ENCODE assay signal across 1 cellular context in the genomic region with DNA sequence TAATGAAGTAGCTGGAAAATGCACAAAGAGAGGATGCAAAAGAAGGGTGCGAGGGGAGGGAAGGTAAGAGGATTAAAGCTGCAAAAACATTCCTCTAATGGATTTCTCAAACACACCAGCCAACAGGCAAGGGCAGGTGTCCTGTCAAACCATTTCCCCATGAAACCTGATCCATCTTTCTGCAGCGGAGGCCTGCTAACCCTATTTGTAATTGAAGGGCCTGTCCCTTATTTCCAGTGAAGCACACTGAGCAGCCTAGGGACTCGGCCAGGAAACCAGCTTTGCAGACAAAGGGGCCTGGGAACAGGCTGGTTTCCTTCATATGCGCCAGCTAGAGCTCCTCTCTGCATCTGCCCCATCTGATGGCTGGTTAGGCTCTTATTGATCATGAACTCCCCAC.
TF ChIP-seq lines count a peak whose summit lies in the region.

No MANE protein-coding gene starts in this region.

TF ChIP-seq in WTC11, 78 proteins besides CTCF, POLR2A, EP300 and RAD21 (continued from another document):
- TF ChIP-seq, protein P1, sequence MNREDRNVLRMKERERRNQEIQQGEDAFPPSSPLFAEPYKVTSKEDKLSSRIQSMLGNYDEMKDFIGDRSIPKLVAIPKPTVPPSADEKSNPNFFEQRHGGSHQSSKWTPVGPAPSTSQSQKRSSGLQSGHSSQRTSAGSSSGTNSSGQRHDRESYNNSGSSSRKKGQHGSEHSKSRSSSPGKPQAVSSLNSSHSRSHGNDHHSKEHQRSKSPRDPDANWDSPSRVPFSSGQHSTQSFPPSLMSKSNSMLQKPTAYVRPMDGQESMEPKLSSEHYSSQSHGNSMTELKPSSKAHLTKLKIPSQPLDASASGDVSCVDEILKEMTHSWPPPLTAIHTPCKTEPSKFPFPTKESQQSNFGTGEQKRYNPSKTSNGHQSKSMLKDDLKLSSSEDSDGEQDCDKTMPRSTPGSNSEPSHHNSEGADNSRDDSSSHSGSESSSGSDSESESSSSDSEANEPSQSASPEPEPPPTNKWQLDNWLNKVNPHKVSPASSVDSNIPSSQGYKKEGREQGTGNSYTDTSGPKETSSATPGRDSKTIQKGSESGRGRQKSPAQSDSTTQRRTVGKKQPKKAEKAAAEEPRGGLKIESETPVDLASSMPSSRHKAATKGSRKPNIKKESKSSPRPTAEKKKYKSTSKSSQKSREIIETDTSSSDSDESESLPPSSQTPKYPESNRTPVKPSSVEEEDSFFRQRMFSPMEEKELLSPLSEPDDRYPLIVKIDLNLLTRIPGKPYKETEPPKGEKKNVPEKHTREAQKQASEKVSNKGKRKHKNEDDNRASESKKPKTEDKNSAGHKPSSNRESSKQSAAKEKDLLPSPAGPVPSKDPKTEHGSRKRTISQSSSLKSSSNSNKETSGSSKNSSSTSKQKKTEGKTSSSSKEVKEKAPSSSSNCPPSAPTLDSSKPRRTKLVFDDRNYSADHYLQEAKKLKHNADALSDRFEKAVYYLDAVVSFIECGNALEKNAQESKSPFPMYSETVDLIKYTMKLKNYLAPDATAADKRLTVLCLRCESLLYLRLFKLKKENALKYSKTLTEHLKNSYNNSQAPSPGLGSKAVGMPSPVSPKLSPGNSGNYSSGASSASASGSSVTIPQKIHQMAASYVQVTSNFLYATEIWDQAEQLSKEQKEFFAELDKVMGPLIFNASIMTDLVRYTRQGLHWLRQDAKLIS (CRISPR knock-in tag; IDR thresholded peaks at IDR 0.05; ENCODE audit: borderline replicate concordance) = no peak
- TF ChIP-seq, protein P2, sequence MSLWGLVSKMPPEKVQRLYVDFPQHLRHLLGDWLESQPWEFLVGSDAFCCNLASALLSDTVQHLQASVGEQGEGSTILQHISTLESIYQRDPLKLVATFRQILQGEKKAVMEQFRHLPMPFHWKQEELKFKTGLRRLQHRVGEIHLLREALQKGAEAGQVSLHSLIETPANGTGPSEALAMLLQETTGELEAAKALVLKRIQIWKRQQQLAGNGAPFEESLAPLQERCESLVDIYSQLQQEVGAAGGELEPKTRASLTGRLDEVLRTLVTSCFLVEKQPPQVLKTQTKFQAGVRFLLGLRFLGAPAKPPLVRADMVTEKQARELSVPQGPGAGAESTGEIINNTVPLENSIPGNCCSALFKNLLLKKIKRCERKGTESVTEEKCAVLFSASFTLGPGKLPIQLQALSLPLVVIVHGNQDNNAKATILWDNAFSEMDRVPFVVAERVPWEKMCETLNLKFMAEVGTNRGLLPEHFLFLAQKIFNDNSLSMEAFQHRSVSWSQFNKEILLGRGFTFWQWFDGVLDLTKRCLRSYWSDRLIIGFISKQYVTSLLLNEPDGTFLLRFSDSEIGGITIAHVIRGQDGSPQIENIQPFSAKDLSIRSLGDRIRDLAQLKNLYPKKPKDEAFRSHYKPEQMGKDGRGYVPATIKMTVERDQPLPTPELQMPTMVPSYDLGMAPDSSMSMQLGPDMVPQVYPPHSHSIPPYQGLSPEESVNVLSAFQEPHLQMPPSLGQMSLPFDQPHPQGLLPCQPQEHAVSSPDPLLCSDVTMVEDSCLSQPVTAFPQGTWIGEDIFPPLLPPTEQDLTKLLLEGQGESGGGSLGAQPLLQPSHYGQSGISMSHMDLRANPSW (CRISPR knock-in tag; conservative IDR thresholded peaks at IDR 0.05; ENCODE audit: low read depth) = no peak
- TF ChIP-seq, protein P3, sequence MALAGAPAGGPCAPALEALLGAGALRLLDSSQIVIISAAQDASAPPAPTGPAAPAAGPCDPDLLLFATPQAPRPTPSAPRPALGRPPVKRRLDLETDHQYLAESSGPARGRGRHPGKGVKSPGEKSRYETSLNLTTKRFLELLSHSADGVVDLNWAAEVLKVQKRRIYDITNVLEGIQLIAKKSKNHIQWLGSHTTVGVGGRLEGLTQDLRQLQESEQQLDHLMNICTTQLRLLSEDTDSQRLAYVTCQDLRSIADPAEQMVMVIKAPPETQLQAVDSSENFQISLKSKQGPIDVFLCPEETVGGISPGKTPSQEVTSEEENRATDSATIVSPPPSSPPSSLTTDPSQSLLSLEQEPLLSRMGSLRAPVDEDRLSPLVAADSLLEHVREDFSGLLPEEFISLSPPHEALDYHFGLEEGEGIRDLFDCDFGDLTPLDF (CRISPR knock-in tag; IDR thresholded peaks at IDR 0.05) = no peak
- TF ChIP-seq, protein P4, sequence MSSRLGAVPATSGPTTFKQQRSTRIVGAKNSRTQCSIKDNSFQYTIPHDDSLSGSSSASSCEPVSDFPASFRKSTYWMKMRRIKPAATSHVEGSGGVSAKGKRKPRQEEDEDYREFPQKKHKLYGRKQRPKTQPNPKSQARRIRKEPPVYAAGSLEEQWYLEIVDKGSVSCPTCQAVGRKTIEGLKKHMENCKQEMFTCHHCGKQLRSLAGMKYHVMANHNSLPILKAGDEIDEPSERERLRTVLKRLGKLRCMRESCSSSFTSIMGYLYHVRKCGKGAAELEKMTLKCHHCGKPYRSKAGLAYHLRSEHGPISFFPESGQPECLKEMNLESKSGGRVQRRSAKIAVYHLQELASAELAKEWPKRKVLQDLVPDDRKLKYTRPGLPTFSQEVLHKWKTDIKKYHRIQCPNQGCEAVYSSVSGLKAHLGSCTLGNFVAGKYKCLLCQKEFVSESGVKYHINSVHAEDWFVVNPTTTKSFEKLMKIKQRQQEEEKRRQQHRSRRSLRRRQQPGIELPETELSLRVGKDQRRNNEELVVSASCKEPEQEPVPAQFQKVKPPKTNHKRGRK (CRISPR knock-in tag; IDR thresholded peaks at IDR 0.05; ENCODE audit: borderline replicate concordance) = no peak
- TF ChIP-seq TEAD1 (CRISPR knock-in tag; IDR thresholded peaks at IDR 0.05) (no peak), NFATC4 (CRISPR knock-in tag; IDR thresholded peaks at IDR 0.05) (no peak), FOXJ3 (CRISPR knock-in tag; IDR thresholded peaks at IDR 0.05; ENCODE audit: borderline replicate concordance) (no peak), CBFB (CRISPR knock-in tag; IDR thresholded peaks at IDR 0.05; ENCODE audit: low read depth) (no peak), NR2C2 (CRISPR knock-in tag; IDR thresholded peaks at IDR 0.05) (no peak), IRF2 (CRISPR knock-in tag; IDR thresholded peaks at IDR 0.05; ENCODE audit: borderline replicate concordance, low read depth) (no peak)
- TF ChIP-seq, protein P5, sequence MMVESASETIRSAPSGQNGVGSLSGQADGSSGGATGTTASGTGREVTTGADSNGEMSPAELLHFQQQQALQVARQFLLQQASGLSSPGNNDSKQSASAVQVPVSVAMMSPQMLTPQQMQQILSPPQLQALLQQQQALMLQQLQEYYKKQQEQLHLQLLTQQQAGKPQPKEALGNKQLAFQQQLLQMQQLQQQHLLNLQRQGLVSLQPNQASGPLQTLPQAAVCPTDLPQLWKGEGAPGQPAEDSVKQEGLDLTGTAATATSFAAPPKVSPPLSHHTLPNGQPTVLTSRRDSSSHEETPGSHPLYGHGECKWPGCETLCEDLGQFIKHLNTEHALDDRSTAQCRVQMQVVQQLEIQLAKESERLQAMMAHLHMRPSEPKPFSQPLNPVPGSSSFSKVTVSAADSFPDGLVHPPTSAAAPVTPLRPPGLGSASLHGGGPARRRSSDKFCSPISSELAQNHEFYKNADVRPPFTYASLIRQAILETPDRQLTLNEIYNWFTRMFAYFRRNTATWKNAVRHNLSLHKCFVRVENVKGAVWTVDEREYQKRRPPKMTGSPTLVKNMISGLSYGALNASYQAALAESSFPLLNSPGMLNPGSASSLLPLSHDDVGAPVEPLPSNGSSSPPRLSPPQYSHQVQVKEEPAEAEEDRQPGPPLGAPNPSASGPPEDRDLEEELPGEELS (CRISPR knock-in tag; IDR thresholded peaks at IDR 0.05) = no peak
